In genomic region chr6:42025790-42026311, GRCh38 we compare ENCODE assay signal across 13 cellular contexts. TPM values are rescaled to one million over a fixed set of nuclear protein-coding genes. Genes with fewer than 3 reads are reported as not detected.
A peak's percentile ranks its signal among the peaks of the same experiment; 100 is the strongest.
DNase-seq lines count a peak whose midpoint lies in the region; ATAC-seq, FAIRE-seq and TF ChIP-seq lines count a peak whose summit lies in the region.
"Had no signal": no experiment of that assay in that cellular context is flagged by ENCODE, and none has a peak within 500 bp of the region (broad histone marks: within the 10 kb centered on the region; RNA-seq: fewer than 3 reads in every experiment).

No MANE protein-coding gene starts in this region.

- H3K36me3 ChIP-seq in lower lobe of right lung (peaks cover 24% of the 10 kb centered on the region), kidney (ENCODE audit: control insufficient read depth in 1 of 2, insufficient read depth in 2 of 2, low read length in 2 of 2) (peaks cover 0 to 2% of the 10 kb centered on the region in 2 donors)

- H3K27me3 ChIP-seq in lower lobe of right lung (ENCODE audit: low read depth): no peaks in the 10 kb centered on the region

- H3K4me3 ChIP-seq in lower lobe of right lung: no peak overlapping the region
- no peak overlapping the region for H3K4me3 ChIP-seq in kidney (ENCODE audit: low read length in 2 of 2)

- intact Hi-C loops in activated naive CD4-positive, alpha-beta T cell treated with anti-CD3 and anti-CD28 coated beads for 36 hours (cut with micrococcal nuclease): no loop called here
- intact Hi-C loops in lower lobe of right lung (cut with DNase I) (no loop called here), kidney (cut with DNase I) (no loop called here)

- DNase-seq in activated naive CD4-positive, alpha-beta T cell treated with anti-CD3 and anti-CD28 coated beads for 36 hours: no peak
- no peak for DNase-seq in activated naive CD4-positive, alpha-beta T cell treated with anti-CD3 and anti-CD28 coated beads, Interleukin-2, amount 50 U/mL, for 16 hours
- DNase-seq in activated naive CD8-positive, alpha-beta T cell treated with anti-CD3 and anti-CD28 coated beads, Interleukin-2, amount 50 U/mL, for 24 hours: no peak
- no peak for DNase-seq in stimulated activated naive B cell treated with anti-CD40 and anti-IgM and Interleukin-4, amounts not matched to agents 10 μg/mL and 1 μg/mL and 100 μg/mL, for 72 hours
- no peak for DNase-seq in lower lobe of right lung
- DNase-seq in NCI-H524 treated with DMSO at 0.1 percent for 48 hours (lab: John Stamatoyannopoulos, UW): no peak
- DNase-seq in kidney: no peak
- DNase-seq: DMS153; NCI-H1105 treated with DMSO at 0.1 percent for 48 hours; NCI-H510A treated with DMSO at 0.1 percent for 48 hours; stimulated activated CD4-positive, alpha-beta T cell treated with anti-CD3 and anti-CD28 coated beads, Interleukin-2, amount 100 ng/mL, for 48 hours; T-helper 9 cell had no signal

- H3K27me3 Mint-ChIP-seq in activated naive CD4-positive, alpha-beta T cell treated with anti-CD3 and anti-CD28 coated beads for 36 hours (ENCODE audit: low read depth): no peaks in the 10 kb centered on the region
- no peaks in the 10 kb centered on the region for H3K27me3 Mint-ChIP-seq in activated naive CD8-positive, alpha-beta T cell treated with anti-CD3 and anti-CD28 coated beads, Interleukin-2, amount 50 U/mL, for 24 hours
- H3K27me3 Mint-ChIP-seq in stimulated activated naive B cell treated with anti-CD40 and anti-IgM and Interleukin-4, amounts not matched to agents 10 μg/mL and 1 μg/mL and 100 μg/mL, for 72 hours: no peaks in the 10 kb centered on the region

- no peak overlapping the region for H3K27ac ChIP-seq in lower lobe of right lung
- H3K27ac ChIP-seq in kidney (ENCODE audit: low read depth in 2 of 2, low read length in 2 of 2): no peak overlapping the region

- H3K36me3 Mint-ChIP-seq in activated naive CD4-positive, alpha-beta T cell treated with anti-CD3 and anti-CD28 coated beads for 36 hours (ENCODE audit: low read depth): peaks cover 55% of the 10 kb centered on the region
- H3K36me3 Mint-ChIP-seq in activated naive CD8-positive, alpha-beta T cell treated with anti-CD3 and anti-CD28 coated beads, Interleukin-2, amount 50 U/mL, for 24 hours (ENCODE audit: low read depth): peaks cover 17% of the 10 kb centered on the region
- H3K36me3 Mint-ChIP-seq in stimulated activated naive B cell treated with anti-CD40 and anti-IgM and Interleukin-4, amounts not matched to agents 10 μg/mL and 1 μg/mL and 100 μg/mL, for 72 hours: peaks cover 7 to 13% of the 10 kb centered on the region in 2 donors

- H3K27ac Mint-ChIP-seq in activated naive CD4-positive, alpha-beta T cell treated with anti-CD3 and anti-CD28 coated beads for 36 hours: peak overlapping the region; percentile 99
- peak overlapping the region; percentile 100 for H3K27ac Mint-ChIP-seq in activated naive CD8-positive, alpha-beta T cell treated with anti-CD3 and anti-CD28 coated beads, Interleukin-2, amount 50 U/mL, for 24 hours
- H3K27ac Mint-ChIP-seq in stimulated activated naive B cell treated with anti-CD40 and anti-IgM and Interleukin-4, amounts not matched to agents 10 μg/mL and 1 μg/mL and 100 μg/mL, for 72 hours: peak overlapping the region; percentile 95

- ATAC-seq in HG03095 (IDR thresholded peaks at IDR 0.05; ENCODE audit: unreplicated experiment): peak; percentile 6
- ATAC-seq in activated naive CD8-positive, alpha-beta T cell treated with anti-CD3 and anti-CD28 coated beads, Interleukin-2, amount 50 U/mL, for 24 hours: no peak
- ATAC-seq in stimulated activated naive B cell treated with anti-CD40 and anti-IgM and Interleukin-4, amounts not matched to agents 10 μg/mL and 1 μg/mL and 100 μg/mL, for 72 hours (replicated peaks): no peak
- no peak for ATAC-seq in lower lobe of right lung

- peaks cover under 1% of the 10 kb centered on the region for H3K9me3 Mint-ChIP-seq in activated naive CD4-positive, alpha-beta T cell treated with anti-CD3 and anti-CD28 coated beads for 36 hours
- H3K9me3 Mint-ChIP-seq in activated naive CD8-positive, alpha-beta T cell treated with anti-CD3 and anti-CD28 coated beads, Interleukin-2, amount 50 U/mL, for 24 hours: no peaks in the 10 kb centered on the region
- peaks cover 0 to 7% of the 10 kb centered on the region in 2 donors for H3K9me3 Mint-ChIP-seq in stimulated activated naive B cell treated with anti-CD40 and anti-IgM and Interleukin-4, amounts not matched to agents 10 μg/mL and 1 μg/mL and 100 μg/mL, for 72 hours

- H3K4me1 ChIP-seq in lower lobe of right lung: peaks cover 78% of the 10 kb centered on the region
- peaks cover 0 to 8% of the 10 kb centered on the region in 2 donors for H3K4me1 ChIP-seq in kidney (ENCODE audit: control insufficient read depth in 1 of 2, insufficient read depth in 1 of 2, low read depth in 1 of 2, low read length in 2 of 2)

- CTCF ChIA-PET in activated naive CD4-positive, alpha-beta T cell treated with anti-CD3 and anti-CD28 coated beads for 36 hours (lab: Charles Lee): interaction anchor here (1.1 to 3.9 kb wide), 3 partner anchors 15 to 105 kb away, joined by 3 to 16 read pairs (median 3); partner anchors contain the start of gene MED20

- no peak for FAIRE-seq in kidney (lab: Jason Lieb, UNC)

- TF ChIP-seq CTCF in lower lobe of right lung (IDR thresholded peaks at IDR 0.05) (no peak), kidney (IDR thresholded peaks at IDR 0.05; ENCODE audit: borderline replicate concordance, extremely low read depth, insufficient read depth) (no peak)

- H3K9ac ChIP-seq in kidney (ENCODE audit: low read length in 2 of 2): no peak overlapping the region

- no peak overlapping the region for H3K4me3 Mint-ChIP-seq in activated naive CD4-positive, alpha-beta T cell treated with anti-CD3 and anti-CD28 coated beads for 36 hours
- H3K4me3 Mint-ChIP-seq in activated naive CD8-positive, alpha-beta T cell treated with anti-CD3 and anti-CD28 coated beads, Interleukin-2, amount 50 U/mL, for 24 hours: no peak overlapping the region
- peak overlapping the region; percentile 70 to 72 for H3K4me3 Mint-ChIP-seq in stimulated activated naive B cell treated with anti-CD40 and anti-IgM and Interleukin-4, amounts not matched to agents 10 μg/mL and 1 μg/mL and 100 μg/mL, for 72 hours

- H3K4me1 Mint-ChIP-seq in activated naive CD4-positive, alpha-beta T cell treated with anti-CD3 and anti-CD28 coated beads for 36 hours (ENCODE audit: low read depth): peaks cover 94% of the 10 kb centered on the region
- H3K4me1 Mint-ChIP-seq in activated naive CD8-positive, alpha-beta T cell treated with anti-CD3 and anti-CD28 coated beads, Interleukin-2, amount 50 U/mL, for 24 hours: peaks cover 99% of the 10 kb centered on the region
- peaks cover 67 to 99% of the 10 kb centered on the region in 2 donors for H3K4me1 Mint-ChIP-seq in stimulated activated naive B cell treated with anti-CD40 and anti-IgM and Interleukin-4, amounts not matched to agents 10 μg/mL and 1 μg/mL and 100 μg/mL, for 72 hours

- H3K9me3 ChIP-seq in lower lobe of right lung: no peaks in the 10 kb centered on the region
- no peaks in the 10 kb centered on the region for H3K9me3 ChIP-seq in kidney (ENCODE audit: control insufficient read depth in 1 of 2, low read length in 2 of 2)

RNA-seq across cellular contexts. Expression of gene TAF8, which starts 24.5 kb away (rescaled TPM):
- 10 to 100 TPM; 67.3 to 68.5 TPM for total RNA-seq in activated naive CD4-positive, alpha-beta T cell treated with anti-CD3 and anti-CD28 coated beads for 36 hours
- total RNA-seq in lower lobe of right lung: 35.1 TPM
- 32.0 TPM for total RNA-seq in kidney
- 16.3 TPM for polyA plus RNA-seq in kidney (ENCODE audit: insufficient read depth, low read depth, low replicate concordance)

Comparison
In these comparisons a context has a peak if more than half of its experiments do, and no peak if none do; other contexts are left out.
1. H3K4me3 Mint-ChIP-seq: peak in stimulated activated naive B cell treated with anti-CD40 and anti-IgM and Interleukin-4, amounts not matched to agents 10 μg/mL and 1 μg/mL and 100 μg/mL, for 72 hours (2 of 2); none in activated naive CD4-positive, alpha-beta T cell treated with anti-CD3 and anti-CD28 coated beads for 36 hours (single experiment) and activated naive CD8-positive, alpha-beta T cell treated with anti-CD3 and anti-CD28 coated beads, Interleukin-2, amount 50 U/mL, for 24 hours (single experiment).
2. Peak in every context shown above with its lines, with median percentiles within 50 percentile points of each other: H3K27ac Mint-ChIP-seq.